1 cellular context compared by ENCODE assay signal in the genomic region with DNA sequence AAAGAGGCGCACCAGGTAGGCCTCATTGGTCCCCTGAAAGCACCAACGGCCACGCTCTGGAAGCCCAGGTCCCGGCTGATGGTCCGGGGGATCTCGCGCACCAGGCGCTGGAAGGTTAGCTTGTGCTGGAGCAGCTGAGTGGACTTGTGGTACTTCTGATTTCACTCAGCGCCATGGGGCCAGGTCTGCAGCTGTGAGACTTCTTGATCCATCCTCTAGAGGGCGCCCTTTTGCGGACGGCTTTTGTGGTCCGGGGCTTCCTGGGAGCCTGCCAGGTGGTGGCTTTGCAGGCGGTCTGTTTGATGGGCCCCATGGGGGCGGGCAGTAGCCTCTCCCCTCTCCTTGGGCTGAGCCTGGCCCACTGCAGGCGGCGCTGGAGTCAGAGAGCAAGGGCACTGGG.
TF ChIP-seq lines count a peak whose summit lies in the region.

No MANE protein-coding gene starts in this region.

TF ChIP-seq in GM23338, 12 proteins besides CTCF, POLR2A, EP300 and RAD21 (continued from another document):
- TF ChIP-seq ZNF462 (CRISPR knock-in tag; IDR thresholded peaks at IDR 0.05) (no peak), ZNF331 (CRISPR knock-in tag; IDR thresholded peaks at IDR 0.05; ENCODE audit: low read depth) (no peak), CREB1 (CRISPR knock-in tag; IDR thresholded peaks at IDR 0.05; ENCODE audit: low read depth) (no peak), ZNF114 (CRISPR knock-in tag; IDR thresholded peaks at IDR 0.05) (no peak), REST (IDR thresholded peaks at IDR 0.05; ENCODE audit: unreplicated experiment) (no peak), STAT1 (IDR thresholded peaks at IDR 0.05; ENCODE audit: unreplicated experiment) (no peak), JUNB (IDR thresholded peaks at IDR 0.05; ENCODE audit: unreplicated experiment) (no peak), NANOG (IDR thresholded peaks at IDR 0.05; ENCODE audit: borderline replicate concordance) (no peak), POLR2AphosphoS5 (IDR thresholded peaks at IDR 0.05; ENCODE audit: low read depth) (no peak), EZH2phosphoT487 (IDR thresholded peaks at IDR 0.05; ENCODE audit: unreplicated experiment) (no peak)
- TF ChIP-seq, protein P1, sequence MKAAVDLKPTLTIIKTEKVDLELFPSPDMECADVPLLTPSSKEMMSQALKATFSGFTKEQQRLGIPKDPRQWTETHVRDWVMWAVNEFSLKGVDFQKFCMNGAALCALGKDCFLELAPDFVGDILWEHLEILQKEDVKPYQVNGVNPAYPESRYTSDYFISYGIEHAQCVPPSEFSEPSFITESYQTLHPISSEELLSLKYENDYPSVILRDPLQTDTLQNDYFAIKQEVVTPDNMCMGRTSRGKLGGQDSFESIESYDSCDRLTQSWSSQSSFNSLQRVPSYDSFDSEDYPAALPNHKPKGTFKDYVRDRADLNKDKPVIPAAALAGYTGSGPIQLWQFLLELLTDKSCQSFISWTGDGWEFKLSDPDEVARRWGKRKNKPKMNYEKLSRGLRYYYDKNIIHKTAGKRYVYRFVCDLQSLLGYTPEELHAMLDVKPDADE (IDR thresholded peaks at IDR 0.05), result no peak
